ENCODE assay signal across 9 cellular contexts in genomic region chr7:51315393-51316261, GRCh38. TPM values are rescaled to one million over a fixed set of nuclear protein-coding genes. Genes with fewer than 3 reads are reported as not detected.
A peak's percentile ranks its signal among the peaks of the same experiment; 100 is the strongest.
DNase-seq lines count a peak whose midpoint lies in the region; ATAC-seq and TF ChIP-seq lines count a peak whose summit lies in the region.
"Had no signal": no experiment of that assay in that cellular context is flagged by ENCODE, and none has a peak within 500 bp of the region (broad histone marks: within the 10 kb centered on the region; RNA-seq: fewer than 3 reads in every experiment).

No MANE protein-coding gene starts in this region.

- H3K4me3 ChIP-seq in fibroblast of lung (replicated peaks in 1 of 4; ENCODE audit: control extremely low read depth in 1 of 4, insufficient read depth in 1 of 4, low read depth in 3 of 4, low read length in 4 of 4): peak overlapping the region in 3 of 4 experiments; percentile 0 to 47 (median 46)

- H3K27me3 ChIP-seq in fibroblast of lung (ENCODE audit: control insufficient read depth, insufficient read depth, low read length): peaks cover 12% of the 10 kb centered on the region

- H4K20me1 ChIP-seq in fibroblast of lung (ENCODE audit: control insufficient read depth, extremely low read depth, insufficient read depth, low read length): no peaks in the 10 kb centered on the region

- peaks cover 80% of the 10 kb centered on the region for H3K27me3 Mint-ChIP-seq in nephron progenitor cell (ENCODE audit: low read depth, poor library complexity)

- no peak overlapping the region for H3K27ac Mint-ChIP-seq in nephron progenitor cell

- TF ChIP-seq CTCF in fibroblast of lung (conservative IDR thresholded peaks at IDR 0.05 in 1 of 2, IDR thresholded peaks at IDR 0.05 in 1 of 2; ENCODE audit: low read depth in 1 of 2, low read length in 2 of 2): no peak
- TF ChIP-seq CTCF in nephron progenitor cell (IDR thresholded peaks at IDR 0.05): no peak

- H3K4me1 ChIP-seq in fibroblast of lung (ENCODE audit: control insufficient read depth, extremely low read depth, insufficient read depth, low read length): no peaks in the 10 kb centered on the region

- no peaks in the 10 kb centered on the region for H3K9me3 Mint-ChIP-seq in nephron progenitor cell

- peaks cover 11% of the 10 kb centered on the region for H3K4me1 Mint-ChIP-seq in nephron progenitor cell

- no peak overlapping the region for H3K9ac ChIP-seq in fibroblast of lung (ENCODE audit: insufficient read depth, low read length)

- H3K4me2 ChIP-seq in fibroblast of lung (ENCODE audit: extremely low read depth, insufficient read depth, low read length): peak overlapping the region; percentile 55

- no peaks in the 10 kb centered on the region for H3K79me2 ChIP-seq in fibroblast of lung (ENCODE audit: control insufficient read depth, insufficient read depth, low read length)

- no peaks in the 10 kb centered on the region for H3K36me3 ChIP-seq in fibroblast of lung (ENCODE audit: control insufficient read depth, insufficient read depth, low read length)

- no peaks in the 10 kb centered on the region for H3K36me3 Mint-ChIP-seq in nephron progenitor cell (ENCODE audit: low read depth)

- no peak overlapping the region for H3K27ac ChIP-seq in fibroblast of lung (ENCODE audit: insufficient read depth, low read length)
- H3K27ac ChIP-seq: HL-60 had no signal

- DNase-seq in Daoy (ENCODE audit: low read depth) (peak; percentile 82), NCI-H69 (lab: John Stamatoyannopoulos, UW) (peak; percentile 80), fibroblast of lung (ENCODE audit: low read depth in 2 of 2) (peak in 1 of 2 donors; percentile 39), nephron progenitor cell (peak; percentile 55), Ammon's horn (ENCODE audit: low spot score) (no peak)
- no peak for DNase-seq in stimulated activated CD8-positive, alpha-beta memory T cell treated with anti-CD3 and anti-CD28 coated beads, Interleukin-4, amount 100 ng/mL, for 48 hours

- no peak overlapping the region for H2AFZ ChIP-seq in fibroblast of lung (ENCODE audit: low read length)

- peak overlapping the region; percentile 87 for H3K4me3 Mint-ChIP-seq in nephron progenitor cell

- no peaks in the 10 kb centered on the region for H3K9me3 ChIP-seq in fibroblast of lung (ENCODE audit: control insufficient read depth, insufficient read depth, low read depth, low read length)

- no peak for ATAC-seq in HG03457 (IDR thresholded peaks at IDR 0.05; ENCODE audit: unreplicated experiment)
- no peak for ATAC-seq in GM19463 (IDR thresholded peaks at IDR 0.05; ENCODE audit: unreplicated experiment)

RNA-seq across cellular contexts. Expression of gene COBL, which starts 1.0 kb away (rescaled TPM):
- 4.6 and 6.1 TPM in 2 replicates for total RNA-seq in Daoy (2014; rRNA removed; shearing (Covaris generic))
- 0.26 and 0.33 TPM in 2 replicates for total RNA-seq in fibroblast of lung
- polyA plus RNA-seq in fibroblast of lung: 0.07 and 0.10 TPM in 2 replicates
- 0.22 TPM in 1 of 2 replicates, not detected in the other for polyA plus RNA-seq in fibroblast of lung (2012)
- polyA minus RNA-seq in fibroblast of lung (ENCODE audit: low replicate concordance): 0.93 TPM in 1 of 2 replicates, not detected in the other

Comparison
In these comparisons a context has a peak if more than half of its experiments do, and no peak if none do; other contexts are left out.
1. DNase-seq: peak in Daoy (single experiment), NCI-H69 (single experiment) and nephron progenitor cell (single experiment); none in Ammon's horn (single experiment) and stimulated activated CD8-positive, alpha-beta memory T cell treated with anti-CD3 and anti-CD28 coated beads, Interleukin-4, amount 100 ng/mL, for 48 hours (single experiment).